In the genomic region with DNA sequence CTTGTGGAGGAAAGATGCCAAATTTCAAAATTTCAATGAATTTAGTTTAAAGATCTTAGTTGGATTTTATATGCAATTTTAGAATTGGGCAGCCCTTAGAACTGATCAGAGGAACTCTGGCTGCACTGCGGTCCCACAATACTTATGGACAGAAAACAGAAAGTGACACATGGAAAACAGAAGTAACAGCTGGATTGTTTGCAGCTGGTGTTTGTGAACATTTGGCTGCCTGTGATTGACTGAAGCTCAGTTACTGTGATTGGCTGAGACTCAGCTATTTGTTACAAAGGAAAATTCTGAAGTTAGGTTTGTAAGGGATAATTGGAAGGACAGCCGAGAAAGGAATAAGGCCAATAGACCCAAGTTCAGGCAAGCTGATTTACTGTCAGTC, we compare ENCODE assay signal across 21 cellular contexts. TPM values are rescaled to one million over a fixed set of nuclear protein-coding genes. Genes with fewer than 3 reads are reported as not detected.
A peak's percentile ranks its signal among the peaks of the same experiment; 100 is the strongest.
DNase-seq lines count a peak whose midpoint lies in the region; ATAC-seq and TF ChIP-seq lines count a peak whose summit lies in the region.
"Had no signal": no experiment of that assay in that cellular context is flagged by ENCODE, and none has a peak within 500 bp of the region (broad histone marks: within the 10 kb centered on the region; RNA-seq: fewer than 3 reads in every experiment).

No MANE protein-coding gene starts in this region.

- H3K4me3 Mint-ChIP-seq in osteocyte (ENCODE audit: unreplicated experiment), result no peak overlapping the region
- H3K4me3 Mint-ChIP-seq: CD14-positive monocyte had no signal

- H3K27me3 ChIP-seq in adipocyte (replicated peaks; ENCODE audit: control insufficient read depth, insufficient read depth, low read length), result peaks cover 22% of the 10 kb centered on the region

- no peaks in the 10 kb centered on the region for H3K9me3 Mint-ChIP-seq in osteocyte (ENCODE audit: unreplicated experiment)

- no peak for ATAC-seq in activated CD4-positive, CD25-positive, alpha-beta regulatory T cell treated with anti-CD3 and anti-CD28 coated beads, Interleukin-2, amount 50 U/mL, for 24 hours
- ATAC-seq: Right ventricle myocardium inferior had no signal

- DNase-seq in LHCN-M2 (ENCODE audit: low read depth) (peak; percentile 61), adipocyte (ENCODE audit: low read depth) (peak; percentile 36), left kidney (ENCODE audit: low read depth, low spot score) (peak; percentile 55), putamen (ENCODE audit: low spot score) (peak; percentile 25), SIG-M5 (lab: John Stamatoyannopoulos, UW) (no peak), NCI-H446 (lab: John Stamatoyannopoulos, UW) (no peak), osteocyte (ENCODE audit: extremely low spot score, unreplicated experiment) (no peak)
- DNase-seq: COR-L47, GF-D8, H7, Karpas-422, MM.1S, NCI-H1417, NCI-H187 treated with DMSO at 0.1 percent for 48 hours, NCI-H774 had no signal

- H3K27ac Mint-ChIP-seq in osteocyte (ENCODE audit: unreplicated experiment), result no peak overlapping the region

- no peak overlapping the region for H3K4me3 ChIP-seq in adipocyte (ENCODE audit: low read length)
- H3K4me3 ChIP-seq: SK-N-MC had no signal

- H3K9ac ChIP-seq in adipocyte (ENCODE audit: low read length), result no peak overlapping the region

- peaks cover 33% of the 10 kb centered on the region for H3K4me1 Mint-ChIP-seq in osteocyte (ENCODE audit: unreplicated experiment)

- peaks cover 5% of the 10 kb centered on the region for H3K4me1 ChIP-seq in adipocyte (ENCODE audit: control insufficient read depth, insufficient read depth, low read length)

- H3K9me3 ChIP-seq in adipocyte (ENCODE audit: control insufficient read depth, low read length), result no peaks in the 10 kb centered on the region

- H3K36me3 Mint-ChIP-seq in osteocyte (ENCODE audit: unreplicated experiment), result no peaks in the 10 kb centered on the region

- no peaks in the 10 kb centered on the region for H3K36me3 ChIP-seq in adipocyte (ENCODE audit: control insufficient read depth, insufficient read depth, low read length, severe bottlenecking)

- no peaks in the 10 kb centered on the region for H3K27me3 Mint-ChIP-seq in osteocyte (ENCODE audit: unreplicated experiment)

- TF ChIP-seq CTCF in osteocyte (IDR thresholded peaks at IDR 0.05), result no peak

RNA-seq across cellular contexts. Expression of a gene that starts 10.0 kb away (rescaled TPM):
- total RNA-seq in LHCN-M2 (2014; rRNA removed) (0.06 TPM in 1 of 2 replicates, not detected in the other), osteocyte (0.24 TPM in 2 replicates)
- 0.33 TPM for polyA plus RNA-seq in LHCN-M2 (2012)
- total RNA-seq: H7, Right ventricle myocardium inferior had no signal
- polyA plus RNA-seq: CD14-positive monocyte had no signal

RNA-seq across cellular contexts. Expression of a gene that starts 26.9 kb away (rescaled TPM):
- 0.11 and 1.2 TPM in 2 replicates for total RNA-seq in LHCN-M2 (2014; rRNA removed)
- 1.6 TPM for polyA plus RNA-seq in LHCN-M2 (2012)
- total RNA-seq in osteocyte, result 0.50 and 0.83 TPM in 2 replicates
- total RNA-seq: H7, HT-29, Right ventricle myocardium inferior had no signal
- polyA plus RNA-seq: CD14-positive monocyte had no signal

RNA-seq across cellular contexts. Expression of a gene that starts 31.4 kb away (rescaled TPM):
- 0.40 and 2.2 TPM in 2 replicates for total RNA-seq in LHCN-M2 (2014; rRNA removed)
- 11.4 TPM for polyA plus RNA-seq in LHCN-M2 (2012)
- total RNA-seq in osteocyte, result 168 and 178 TPM in 2 replicates
- total RNA-seq: Right ventricle myocardium inferior had no signal

RNA-seq across cellular contexts. Expression of a gene that starts 56.8 kb away (rescaled TPM):
- total RNA-seq in LHCN-M2 (2014; rRNA removed) (not detected in 2 replicates), osteocyte (not detected in 2 replicates)
- polyA plus RNA-seq in LHCN-M2 (2012), result 0.02 TPM
- total RNA-seq: Daoy, Right ventricle myocardium inferior had no signal
- polyA plus RNA-seq: CD14-positive monocyte had no signal

Comparison
In these comparisons a context has a peak if more than half of its experiments do, and no peak if none do; other contexts are left out.
1. DNase-seq: peak in LHCN-M2 (single experiment), adipocyte (single experiment), left kidney (single experiment) and putamen (single experiment); none in SIG-M5 (single experiment), NCI-H446 (0 of 2) and osteocyte (single experiment).
2. RNA of a gene that starts 31.4 kb away (total RNA-seq): 168 to 178 TPM in osteocyte; 0.40 to 2.2 TPM in LHCN-M2; every median in the first group is over 10 times any median in the second.